ENCODE assay signal across 16 cellular contexts in genomic region chr1:83086986-83087512, GRCh38.
DNase-seq lines count a peak whose midpoint lies in the region; ATAC-seq and TF ChIP-seq lines count a peak whose summit lies in the region.
"Had no signal": no experiment of that assay in that cellular context is flagged by ENCODE, and none has a peak within 500 bp of the region (broad histone marks: within the 10 kb centered on the region; RNA-seq: fewer than 3 reads in every experiment).

No MANE protein-coding gene starts in this region.

- H3F3A ChIP-seq in smooth muscle cell (ENCODE audit: low read depth), result no peaks in the 10 kb centered on the region

- H3K79me2 ChIP-seq in smooth muscle cell (ENCODE audit: low read depth), result no peaks in the 10 kb centered on the region

- no peak overlapping the region for H2AFZ ChIP-seq in smooth muscle cell (ENCODE audit: low read depth)

- H3K4me2 ChIP-seq in smooth muscle cell, result no peak overlapping the region
- H3K4me2 ChIP-seq: A549, BLaER1 had no signal

- no peaks in the 10 kb centered on the region for H3K27me3 ChIP-seq in HUES64 (ENCODE audit: insufficient read depth, low read length)
- no peaks in the 10 kb centered on the region for H3K27me3 ChIP-seq in SJSA1 (replicated peaks)
- H3K27me3 ChIP-seq in smooth muscle cell (ENCODE audit: low read depth), result no peaks in the 10 kb centered on the region
- H3K27me3 ChIP-seq: BLaER1 had no signal

- H3K4me1 ChIP-seq in HUES64 (ENCODE audit: insufficient read depth, low read length) (peaks cover 6% of the 10 kb centered on the region; the same call in 1 of the 2 replicates), SJSA1 (replicated peaks) (peaks cover 15% of the 10 kb centered on the region), smooth muscle cell (ENCODE audit: low read depth) (no peaks in the 10 kb centered on the region)
- H3K4me1 ChIP-seq: A549, BLaER1, HAP-1 had no signal

- no peak for DNase-seq in SJSA1 (ENCODE audit: low read depth in 1 of 2, low spot score in 2 of 2)
- peak; percentile 26 for DNase-seq in epithelial cell of prostate (ENCODE audit: low read depth, low spot score)
- no peak for DNase-seq in smooth muscle cell (lab: John Stamatoyannopoulos, UW; ENCODE audit: unreplicated experiment)
- no peak for DNase-seq in AG20443 (ENCODE audit: low spot score)
- DNase-seq in NCI-H146 treated with DMSO at 0.1 percent for 48 hours (lab: John Stamatoyannopoulos, UW; ENCODE audit: unreplicated experiment), result no peak
- DNase-seq: Calu3; CD4-positive, CD25-positive, alpha-beta regulatory T cell; DMS 273 treated with DMSO at 0.1 percent for 48 hours; DMS79 had no signal

- H4K20me1 ChIP-seq in smooth muscle cell (ENCODE audit: low read depth), result no peaks in the 10 kb centered on the region
- H4K20me1 ChIP-seq: BLaER1 had no signal

- ATAC-seq in GM21786 (IDR thresholded peaks at IDR 0.05; ENCODE audit: unreplicated experiment), result no peak
- ATAC-seq: A549, GM12878, HepG2 had no signal

- H3K27ac ChIP-seq in HUES64 (ENCODE audit: low read depth, low read length) (peak overlapping the region; percentile 21; the same call in 1 of the 2 replicates), SJSA1 (peak overlapping the region; percentile 36), epithelial cell of prostate (peak overlapping the region; percentile 15), smooth muscle cell (ENCODE audit: low read depth) (peak overlapping the region; percentile 25)
- H3K27ac ChIP-seq: A549, BLaER1 had no signal

- 97% methylated on average over 6 of the region's 6 CpGs for WGBS in HUES64
- 96% methylated on average over 6 of the region's 6 CpGs for WGBS in smooth muscle cell (ENCODE audit: low lambda C conversion rate)

- H3K9me3 ChIP-seq in HUES64 (ENCODE audit: insufficient read depth, low read depth, low read length) (no peaks in the 10 kb centered on the region), SJSA1 (replicated peaks) (no peaks in the 10 kb centered on the region), smooth muscle cell (replicated peaks; ENCODE audit: low read depth) (no peaks in the 10 kb centered on the region)
- H3K9me3 ChIP-seq: A549, BLaER1, HAP-1 had no signal

- H3K36me3 ChIP-seq in HUES64 (ENCODE audit: insufficient read depth, low read length), result no peaks in the 10 kb centered on the region
- no peaks in the 10 kb centered on the region for H3K36me3 ChIP-seq in SJSA1
- H3K36me3 ChIP-seq in smooth muscle cell (ENCODE audit: low read depth), result no peaks in the 10 kb centered on the region
- H3K36me3 ChIP-seq: BLaER1, HAP-1 had no signal

- H3K4me3 ChIP-seq in HUES64 (ENCODE audit: low read length) (no peak overlapping the region), SJSA1 (no peak overlapping the region), smooth muscle cell (no peak overlapping the region)
- H3K4me3 ChIP-seq: A549, BLaER1, GM12878, HAP-1 had no signal

- no peak for TF ChIP-seq CTCF in smooth muscle cell (IDR thresholded peaks at IDR 0.05; ENCODE audit: borderline replicate concordance, insufficient read depth, poor library complexity, severe bottlenecking)

- H3K9ac ChIP-seq in HUES64 (ENCODE audit: low read depth, low read length) (no peak overlapping the region), smooth muscle cell (ENCODE audit: low read depth) (no peak overlapping the region)
- H3K9ac ChIP-seq: BLaER1 had no signal
